Comparison of ENCODE assay signal across 8 cellular contexts in genomic region chr18:54357082-54357659, GRCh38. TPM values are rescaled to one million over a fixed set of nuclear protein-coding genes. Genes with fewer than 3 reads are reported as not detected.
A peak's percentile ranks its signal among the peaks of the same experiment; 100 is the strongest.
DNase-seq lines count a peak whose midpoint lies in the region; ATAC-seq and TF ChIP-seq lines count a peak whose summit lies in the region.

No MANE protein-coding gene starts in this region.

- H3K4me1 ChIP-seq in gastrocnemius medialis, result peaks cover 6 to 10% of the 10 kb centered on the region in 2 donors

- no peak for TF ChIP-seq CTCF in gastrocnemius medialis (IDR thresholded peaks at IDR 0.05 in 4 of 5, conservative IDR thresholded peaks at IDR 0.05 in 1 of 5)

- no peaks in the 10 kb centered on the region for H3K36me3 ChIP-seq in gastrocnemius medialis

- CTCF ChIA-PET in activated CD4-positive, alpha-beta memory T cell treated with anti-CD3 and anti-CD28 coated beads for 36 hours (lab: Charles Lee), result interaction anchor here (0.9 to 3.2 kb wide), 17 partner anchors 9 to 237 kb away, joined by 3 to 25 read pairs (median 4); partner anchors contain the start of gene POLI

- ATAC-seq in GM19035 (IDR thresholded peaks at IDR 0.05; ENCODE audit: unreplicated experiment) (peak; percentile 45), HG03521 (IDR thresholded peaks at IDR 0.05; ENCODE audit: unreplicated experiment) (peak; percentile 5), gastrocnemius medialis (peak; percentile 51 to 66), GM21576 (IDR thresholded peaks at IDR 0.05; ENCODE audit: unreplicated experiment) (no peak)

- H3K27ac ChIP-seq in gastrocnemius medialis, result peak overlapping the region in 3 of 4 donors; percentile 51 to 56 (median 52)

- POLR2A ChIA-PET in activated CD4-positive, alpha-beta memory T cell treated with anti-CD3 and anti-CD28 coated beads for 36 hours (lab: Charles Lee), result interaction anchor here (1.1 to 2.7 kb wide), 4 partner anchors 72 to 134 kb away, joined by 4 to 12 read pairs (median 8); partner anchors contain the start of gene POLI

- peaks cover 11% of the 10 kb centered on the region for H3K36me3 Mint-ChIP-seq in activated CD4-positive, alpha-beta memory T cell treated with anti-CD3 and anti-CD28 coated beads for 36 hours

- in situ Hi-C loops in gastrocnemius medialis (cut with MboI; ENCODE audit: low sequenced_read_pairs in 4 of 4), result no loop called here

- H3K4me3 ChIP-seq in gastrocnemius medialis, result peak overlapping the region; percentile 63 to 87 (median 70)

- peak overlapping the region; percentile 95 for H3K4me3 Mint-ChIP-seq in activated CD4-positive, alpha-beta memory T cell treated with anti-CD3 and anti-CD28 coated beads for 36 hours

- H3K9me3 ChIP-seq in gastrocnemius medialis, result no peaks in the 10 kb centered on the region

- no peak for TF ChIP-seq POLR2A in gastrocnemius medialis (IDR thresholded peaks at IDR 0.05)

- DNase-seq in Ammon's horn (ENCODE audit: low spot score) (peak; percentile 10), cardiac septum (ENCODE audit: low spot score) (peak; percentile 76), gastrocnemius medialis (no peak)
- no peak for DNase-seq in activated CD4-positive, alpha-beta memory T cell treated with anti-CD3 and anti-CD28 coated beads for 36 hours
- DNase-seq in stimulated activated CD4-positive, alpha-beta T cell treated with anti-CD3 and anti-CD28 coated beads, Interleukin-1b, Interleukin-23, amount 100 ng/mL, for 48 hours, result no peak

- H3K4me1 Mint-ChIP-seq in activated CD4-positive, alpha-beta memory T cell treated with anti-CD3 and anti-CD28 coated beads for 36 hours (ENCODE audit: low read depth), result peaks cover 14% of the 10 kb centered on the region

- H3K9me3 Mint-ChIP-seq in activated CD4-positive, alpha-beta memory T cell treated with anti-CD3 and anti-CD28 coated beads for 36 hours, result no peaks in the 10 kb centered on the region

- intact Hi-C loops in activated CD4-positive, alpha-beta memory T cell treated with anti-CD3 and anti-CD28 coated beads for 36 hours (cut with micrococcal nuclease), result loop anchor here (1.0 to 5.0 kb wide), 5 partner anchors 31 to 210 kb away; partner anchors contain the start of genes MBD2 and POLI
- intact Hi-C loops in cardiac septum (cut with DNase I) (loop anchor here (2.0 to 5.0 kb wide), 2 partner anchors 88 to 135 kb away; partner anchors contain the start of genes MBD2 and POLI), gastrocnemius medialis (cut with DNase I; ENCODE audit: low total_unique reads) (loop anchor here (10.0 kb wide), 1 partner anchor 82 kb away; no protein-coding TSS in a partner anchor)

- peaks cover 5% of the 10 kb centered on the region for H3K27me3 Mint-ChIP-seq in activated CD4-positive, alpha-beta memory T cell treated with anti-CD3 and anti-CD28 coated beads for 36 hours

- peak overlapping the region; percentile 81 for H3K27ac Mint-ChIP-seq in activated CD4-positive, alpha-beta memory T cell treated with anti-CD3 and anti-CD28 coated beads for 36 hours

- peaks cover 0 to 19% (median 15%) of the 10 kb centered on the region in 3 donors for H3K27me3 ChIP-seq in gastrocnemius medialis

RNA-seq across cellular contexts. Expression of gene STARD6, which starts 0.5 kb away (rescaled TPM):
- total RNA-seq in activated CD4-positive, alpha-beta memory T cell treated with anti-CD3 and anti-CD28 coated beads for 36 hours, result not detected
- total RNA-seq in cardiac septum, result not detected
- total RNA-seq in gastrocnemius medialis, result not detected

RNA-seq across cellular contexts. Expression of gene C18orf54, which starts 0.5 kb away (rescaled TPM):
- total RNA-seq in activated CD4-positive, alpha-beta memory T cell treated with anti-CD3 and anti-CD28 coated beads for 36 hours, result 10 to 100 TPM; 11.7 to 12.2 TPM
- total RNA-seq in cardiac septum, result 1.4 TPM
- total RNA-seq in gastrocnemius medialis, result under 1 TPM in 3 of 4 donors, not detected in 1; 0.26 to 0.87 (median 0.44) TPM

Comparison
In these comparisons a context has a peak if more than half of its experiments do, and no peak if none do; other contexts are left out.
1. DNase-seq: peak in Ammon's horn (single experiment) and cardiac septum (single experiment); none in activated CD4-positive, alpha-beta memory T cell treated with anti-CD3 and anti-CD28 coated beads for 36 hours (single experiment), gastrocnemius medialis (0 of 2) and stimulated activated CD4-positive, alpha-beta T cell treated with anti-CD3 and anti-CD28 coated beads, Interleukin-1b, Interleukin-23, amount 100 ng/mL, for 48 hours (single experiment).